ENCODE assay signal across 8 cellular contexts in the genomic region with DNA sequence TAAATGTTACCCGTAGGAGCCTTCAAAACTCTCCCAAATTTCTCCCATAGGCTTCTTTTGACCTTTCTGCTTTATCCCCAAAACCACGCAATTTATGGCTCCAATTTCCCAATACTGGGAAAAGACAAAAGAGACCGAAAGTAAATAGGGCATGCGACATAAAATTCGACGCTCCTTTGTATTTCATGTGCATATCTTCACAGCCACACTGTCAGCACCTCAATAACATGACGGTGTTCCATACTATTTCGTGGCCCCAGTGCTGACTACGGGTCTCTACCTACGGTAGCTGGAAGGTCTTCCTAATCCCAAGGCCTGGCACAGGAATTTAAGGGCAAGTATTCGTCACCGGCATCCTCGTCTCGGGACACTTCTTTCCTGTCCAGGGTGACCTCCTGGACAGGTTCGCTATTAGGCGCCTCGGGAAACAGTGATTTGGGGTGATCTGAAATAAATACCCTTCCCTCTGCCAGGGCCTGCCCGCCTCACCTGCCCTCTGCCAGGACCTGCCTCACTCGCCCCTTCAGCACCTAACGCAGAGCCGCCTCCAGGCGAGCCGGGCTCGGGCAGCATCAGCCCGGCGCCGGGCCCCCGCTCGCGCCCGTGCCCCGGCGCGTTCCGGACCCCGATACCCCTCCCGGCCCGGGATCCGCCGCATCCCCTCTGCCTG. TPM values are rescaled to one million over a fixed set of nuclear protein-coding genes. Genes with fewer than 3 reads are reported as not detected.
DNase-seq lines count a peak whose midpoint lies in the region; ATAC-seq and TF ChIP-seq lines count a peak whose summit lies in the region.

No MANE protein-coding gene starts in this region.

- intact Hi-C loops in sigmoid colon (cut with DNase I): loop anchor here (2.0 kb wide), 1 partner anchor 206 kb away; a partner anchor contains a TSS

- TF ChIP-seq CTCF in SU-DHL-6 (IDR thresholded peaks at IDR 0.05; ENCODE audit: insufficient read depth, low read length, poor library complexity, severe bottlenecking): no peak
- TF ChIP-seq CTCF in sigmoid colon (IDR thresholded peaks at IDR 0.05): no peak

- H3K9me2 ChIP-seq in SU-DHL-6 (replicated peaks; ENCODE audit: insufficient read depth, low read length): no peaks in the 10 kb centered on the region

- TF ChIP-seq RAD21 in Ishikawa (IDR thresholded peaks at IDR 0.05; ENCODE audit: low read depth): no peak

- H2AFZ ChIP-seq in SU-DHL-6 (ENCODE audit: low read depth, low read length, severe bottlenecking): peak overlapping the region; percentile 16

- H3K4me3 ChIP-seq in SU-DHL-6 (ENCODE audit: insufficient read depth, low read length, poor library complexity, severe bottlenecking) (peak overlapping the region; percentile 91), sigmoid colon (peak overlapping the region; percentile 62 to 94 (median 83))

- 2 to 4% methylated on average over 40 of the region's 40 CpGs for WGBS in sigmoid colon, 2 donors

- H3K9me3 ChIP-seq in SU-DHL-6 (ENCODE audit: insufficient read depth, low read length): no peaks in the 10 kb centered on the region
- H3K9me3 ChIP-seq in sigmoid colon: no peaks in the 10 kb centered on the region

- peak overlapping the region; percentile 93 for H3K9ac ChIP-seq in SU-DHL-6 (ENCODE audit: low read length)

- H3K27me3 ChIP-seq in SU-DHL-6 (ENCODE audit: low read length) (no peaks in the 10 kb centered on the region), sigmoid colon (no peaks in the 10 kb centered on the region)

- DNase-seq in EL (peak; percentile 54), amniotic epithelial cell (ENCODE audit: low read depth) (peak; percentile 51), hypothalamus (lab: John Stamatoyannopoulos, UW) (peak in 30 of 51 donors; percentile 15 to 73 (median 48)), sigmoid colon (peak; percentile 80), foreskin melanocyte (no peak)

- H3F3A ChIP-seq in SU-DHL-6 (ENCODE audit: insufficient read depth): peaks cover 4% of the 10 kb centered on the region; the same call in 1 of the 2 replicates

- ATAC-seq in GM21576 (IDR thresholded peaks at IDR 0.05; ENCODE audit: unreplicated experiment): peak; percentile 54

- peaks cover 14% of the 10 kb centered on the region; the same call in 1 of the 2 replicates for H4K20me1 ChIP-seq in SU-DHL-6 (ENCODE audit: low read depth, low read length)

- peak overlapping the region; percentile 62 for H3K4me2 ChIP-seq in SU-DHL-6 (ENCODE audit: low read depth, low read length, poor library complexity, severe bottlenecking)

- TF ChIP-seq EP300 in Ishikawa (IDR thresholded peaks at IDR 0.05; ENCODE audit: borderline replicate concordance) (no peak), sigmoid colon (IDR thresholded peaks at IDR 0.05) (no peak)

- H3K27ac ChIP-seq in SU-DHL-6 (ENCODE audit: low read depth, low read length) (peak overlapping the region; percentile 60; the same call in 1 of the 2 replicates), sigmoid colon (peak overlapping the region; percentile 84 to 92 (median 90))

- no peaks in the 10 kb centered on the region for H3K36me3 ChIP-seq in SU-DHL-6 (ENCODE audit: low read length)
- no peaks in the 10 kb centered on the region for H3K36me3 ChIP-seq in sigmoid colon

- TF ChIP-seq POLR2A in sigmoid colon (IDR thresholded peaks at IDR 0.05): no peak

- peaks cover 2 to 19% (median 12%) of the 10 kb centered on the region in 4 donors for H3K4me1 ChIP-seq in sigmoid colon

- peaks cover 20% of the 10 kb centered on the region; the same call in 1 of the 2 replicates for H3K79me2 ChIP-seq in SU-DHL-6 (ENCODE audit: insufficient read depth, low read length)

TF ChIP-seq in Ishikawa, 13 proteins besides CTCF, POLR2A, EP300 and RAD21:
- TF ChIP-seq EGR1 (IDR thresholded peaks at IDR 0.05): no peak
- TF ChIP-seq ZBTB7A (IDR thresholded peaks at IDR 0.05; ENCODE audit: low read depth): peak; percentile 53; the same call in 1 of the 2 replicates

RNA-seq across cellular contexts. Expression of a gene that starts 0.7 kb away (rescaled TPM):
- total RNA-seq in sigmoid colon: 1 to 10 TPM; 4.8 to 7.8 (median 5.7) TPM
- 1 to 10 TPM; 2.4 to 4.4 (median 4.0) TPM for polyA plus RNA-seq in sigmoid colon
